ENCODE assay signal across 15 cellular contexts in the genomic region with DNA sequence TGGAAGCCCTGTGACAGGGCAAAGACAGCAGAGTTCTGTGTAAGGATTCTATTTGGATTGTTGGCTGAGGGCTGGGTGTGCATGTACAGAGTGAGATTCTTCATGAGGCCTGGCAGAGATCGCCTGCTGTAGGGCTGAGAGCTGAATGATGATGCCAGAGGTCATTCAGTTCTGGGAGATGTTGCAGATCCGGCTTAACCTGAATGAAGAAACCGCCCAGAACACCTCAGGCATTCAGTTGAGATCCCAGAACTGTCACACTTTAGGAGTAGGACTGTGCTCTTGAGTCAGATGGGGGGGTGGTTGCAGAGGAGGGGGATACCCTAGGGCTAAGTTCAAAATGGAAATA. TPM values are rescaled to one million over a fixed set of nuclear protein-coding genes. Genes with fewer than 3 reads are reported as not detected.
DNase-seq lines count a peak whose midpoint lies in the region; ATAC-seq and TF ChIP-seq lines count a peak whose summit lies in the region.
"Had no signal": no experiment of that assay in that cellular context is flagged by ENCODE, and none has a peak within 500 bp of the region (broad histone marks: within the 10 kb centered on the region; RNA-seq: fewer than 3 reads in every experiment).

No MANE protein-coding gene starts in this region.

- H2AFZ ChIP-seq in hepatocyte = no peak overlapping the region
- H2AFZ ChIP-seq in OCI-LY7 (ENCODE audit: low read length) = no peak overlapping the region

- POLR2A ChIA-PET in OCI-LY7 (lab: Charles Lee) = no interaction called here

- H3K36me3 Mint-ChIP-seq in activated naive CD4-positive, alpha-beta T cell treated with anti-CD3 and anti-CD28 coated beads, Interleukin-2, amount 50 U/mL, for 24 hours = no peaks in the 10 kb centered on the region
- peaks cover 32% of the 10 kb centered on the region for H3K36me3 Mint-ChIP-seq in activated T-helper 17 cell treated with anti-CD3 and anti-CD28 coated beads, Interleukin-2, amount 50 U/mL, for 72 hours (ENCODE audit: low read depth)

- CTCF ChIA-PET in OCI-LY7 (lab: Charles Lee; ENCODE audit: unreplicated experiment) = no interaction called here

- no peaks in the 10 kb centered on the region for H3K27me3 ChIP-seq in hepatocyte
- H3K27me3 ChIP-seq: dorsolateral prefrontal cortex had no signal

- H3K27me3 Mint-ChIP-seq in activated naive CD4-positive, alpha-beta T cell treated with anti-CD3 and anti-CD28 coated beads, Interleukin-2, amount 50 U/mL, for 24 hours = no peaks in the 10 kb centered on the region
- H3K27me3 Mint-ChIP-seq in activated T-helper 17 cell treated with anti-CD3 and anti-CD28 coated beads, Interleukin-2, amount 50 U/mL, for 72 hours = no peaks in the 10 kb centered on the region
- H3K27me3 Mint-ChIP-seq: IgD-negative memory B cell had no signal

- H3K4me3 Mint-ChIP-seq in activated naive CD4-positive, alpha-beta T cell treated with anti-CD3 and anti-CD28 coated beads, Interleukin-2, amount 50 U/mL, for 24 hours = peak overlapping the region; percentile 82
- H3K4me3 Mint-ChIP-seq in activated T-helper 17 cell treated with anti-CD3 and anti-CD28 coated beads, Interleukin-2, amount 50 U/mL, for 72 hours = peak overlapping the region; percentile 93

- no TSS peak for BruUV-seq in OCI-LY7 (replicated peaks; lab: Mats Ljungman, UMichigan)

- no peaks in the 10 kb centered on the region for H3K9me3 Mint-ChIP-seq in activated naive CD4-positive, alpha-beta T cell treated with anti-CD3 and anti-CD28 coated beads, Interleukin-2, amount 50 U/mL, for 24 hours
- H3K9me3 Mint-ChIP-seq in activated T-helper 17 cell treated with anti-CD3 and anti-CD28 coated beads, Interleukin-2, amount 50 U/mL, for 72 hours = no peaks in the 10 kb centered on the region
- H3K9me3 Mint-ChIP-seq: IgD-negative memory B cell had no signal

- H3K9me2 ChIP-seq in hepatocyte (replicated peaks; ENCODE audit: insufficient read depth) (no peaks in the 10 kb centered on the region), OCI-LY7 (ENCODE audit: insufficient read depth, low read length) (no peaks in the 10 kb centered on the region)

- H3K79me2 ChIP-seq in hepatocyte (peaks cover 81% of the 10 kb centered on the region), OCI-LY7 (ENCODE audit: insufficient read depth, low read depth, low read length) (no peaks in the 10 kb centered on the region)

- DNase-seq in activated naive CD4-positive, alpha-beta T cell treated with Interleukin-2 at 50 U/mL for 16 hours = no peak
- DNase-seq in hepatocyte (ENCODE audit: low spot score) (peak; percentile 46), ureter (ENCODE audit: low spot score) (peak; percentile 65), putamen (ENCODE audit: low spot score) (no peak), OCI-LY7 (ENCODE audit: low spot score) (no peak)
- DNase-seq: activated CD4-positive, CD25-positive, alpha-beta regulatory T cell treated with anti-CD3 and anti-CD28 coated beads, Interleukin-2, amount 50 U/mL, for 72 hours; dorsolateral prefrontal cortex; NCI-H187 treated with DMSO at 0.1 percent for 48 hours; NCI-H82; stimulated activated CD4-positive, alpha-beta T cell treated with anti-CD3 and anti-CD28 coated beads, Interleukin-15, amount 100 ng/mL, for 24 hours; stimulated activated CD8-positive, alpha-beta memory T cell treated with anti-CD3 and anti-CD28 coated beads, Interleukin-4, amount 100 ng/mL, for 48 hours had no signal

- no peaks in the 10 kb centered on the region for H3K36me3 ChIP-seq in hepatocyte (replicated peaks; ENCODE audit: insufficient read depth, low read depth)
- no peaks in the 10 kb centered on the region for H3K36me3 ChIP-seq in OCI-LY7 (ENCODE audit: insufficient read depth, low read length)

- H3K27ac ChIP-seq in hepatocyte (peak overlapping the region; percentile 41), OCI-LY7 (ENCODE audit: low read depth, low read length, poor library complexity, severe bottlenecking) (no peak overlapping the region)
- H3K27ac ChIP-seq: dorsolateral prefrontal cortex had no signal

- peak overlapping the region; percentile 97 for H3K27ac Mint-ChIP-seq in activated naive CD4-positive, alpha-beta T cell treated with anti-CD3 and anti-CD28 coated beads, Interleukin-2, amount 50 U/mL, for 24 hours
- peak overlapping the region; percentile 96 for H3K27ac Mint-ChIP-seq in activated T-helper 17 cell treated with anti-CD3 and anti-CD28 coated beads, Interleukin-2, amount 50 U/mL, for 72 hours

- no peak for ATAC-seq in activated T-helper 17 cell treated with anti-CD3 and anti-CD28 coated beads, Interleukin-2, amount 50 U/mL, for 72 hours (replicated peaks)
- ATAC-seq in HG03457 (IDR thresholded peaks at IDR 0.05; ENCODE audit: unreplicated experiment) = no peak

- peaks cover 82% of the 10 kb centered on the region for H3K4me1 Mint-ChIP-seq in activated naive CD4-positive, alpha-beta T cell treated with anti-CD3 and anti-CD28 coated beads, Interleukin-2, amount 50 U/mL, for 24 hours
- H3K4me1 Mint-ChIP-seq in activated T-helper 17 cell treated with anti-CD3 and anti-CD28 coated beads, Interleukin-2, amount 50 U/mL, for 72 hours = peaks cover 63% of the 10 kb centered on the region

- H3K9me3 ChIP-seq in hepatocyte (ENCODE audit: low read depth) = no peaks in the 10 kb centered on the region
- H3K9me3 ChIP-seq in OCI-LY7 (ENCODE audit: low read length) = no peaks in the 10 kb centered on the region

- TF ChIP-seq CTCF in hepatocyte (IDR thresholded peaks at IDR 0.05; ENCODE audit: poor library complexity) (no peak), OCI-LY7 (conservative IDR thresholded peaks at IDR 0.05; ENCODE audit: low read length) (no peak)

- intact Hi-C loops in OCI-LY7 (cut with micrococcal nuclease; ENCODE audit: unreplicated experiment) = no loop called here

- H4K20me1 ChIP-seq in hepatocyte (ENCODE audit: insufficient read depth, poor library complexity, severe bottlenecking) (peaks cover 7% of the 10 kb centered on the region), OCI-LY7 (ENCODE audit: insufficient read depth, low read length) (no peaks in the 10 kb centered on the region)

- 86% methylated on average over 3 of the region's 3 CpGs for WGBS in hepatocyte (ENCODE audit: low lambda C conversion rate, missing lambda C conversion rate)

- H3K4me3 ChIP-seq in hepatocyte = no peak overlapping the region
- H3K4me3 ChIP-seq in OCI-LY7 (ENCODE audit: low read depth, low read length, poor library complexity, severe bottlenecking) = no peak overlapping the region
- H3K4me3 ChIP-seq: dorsolateral prefrontal cortex had no signal

- H3K4me1 ChIP-seq in hepatocyte (ENCODE audit: insufficient read depth) (peaks cover 12% of the 10 kb centered on the region), OCI-LY7 (ENCODE audit: insufficient read depth, low read length, poor library complexity, severe bottlenecking) (peaks cover 33% of the 10 kb centered on the region)

- no peak overlapping the region for H3K4me2 ChIP-seq in hepatocyte
- no peak overlapping the region for H3K4me2 ChIP-seq in OCI-LY7 (ENCODE audit: low read length)

RNA-seq across cellular contexts. Expression of a gene that starts 5.8 kb away (rescaled TPM):
- total RNA-seq in activated T-helper 17 cell treated with anti-CD3 and anti-CD28 coated beads, Interleukin-2, amount 50 U/mL, for 72 hours = 100 to 1,000 TPM; 493 to 560 TPM
- 43.4 and 60.5 TPM in 2 replicates for total RNA-seq in hepatocyte
- 77.2 and 103 TPM in 2 replicates for polyA plus RNA-seq in hepatocyte
- total RNA-seq in ureter = 121 TPM
- total RNA-seq in OCI-LY7 (2014; rRNA removed; shearing (Covaris generic)) = 154 and 206 TPM in 2 replicates
- 298 and 324 TPM in 2 replicates for total RNA-seq in OCI-LY7 (2022)

Comparison
In these comparisons a context has a peak if more than half of its experiments do, and no peak if none do; other contexts are left out.
1. DNase-seq: peak in hepatocyte (single experiment) and ureter (single experiment); none in activated naive CD4-positive, alpha-beta T cell treated with Interleukin-2 at 50 U/mL for 16 hours (single experiment), putamen (single experiment) and OCI-LY7 (single experiment).